In genomic region chr19:15225797-15226196, GRCh38 we compare ENCODE assay signal across 2 cellular contexts.
TF ChIP-seq lines count a peak whose summit lies in the region.

No MANE protein-coding gene starts in this region.

TF ChIP-seq in SK-N-SH, 30 proteins besides CTCF, POLR2A, EP300 and RAD21 (continued from another document):
- no peak for TF ChIP-seq USF2 (IDR thresholded peaks at IDR 0.05; ENCODE audit: borderline replicate concordance, low read depth, low read length)
- no peak for TF ChIP-seq FOSL2 (IDR thresholded peaks at IDR 0.05; ENCODE audit: borderline replicate concordance, low read depth)

TF ChIP-seq in SK-N-SH treated with all-trans-retinoic acid at 6 μM for 48 hours, 23 proteins besides CTCF, POLR2A, EP300 and RAD21:
- no peak for TF ChIP-seq TSHZ2 (CRISPR knock-in tag; IDR thresholded peaks at IDR 0.05)
- no peak for TF ChIP-seq ARNTL (CRISPR knock-in tag; IDR thresholded peaks at IDR 0.05; ENCODE audit: borderline replicate concordance, low read depth)
- no peak for TF ChIP-seq PATZ1 (CRISPR knock-in tag; IDR thresholded peaks at IDR 0.05; ENCODE audit: borderline replicate concordance)
- no peak for TF ChIP-seq TOX (CRISPR knock-in tag; IDR thresholded peaks at IDR 0.05; ENCODE audit: borderline replicate concordance)
- no peak for TF ChIP-seq ZNF70 (CRISPR knock-in tag; IDR thresholded peaks at IDR 0.05)
- no peak for TF ChIP-seq ZC3H10 (CRISPR knock-in tag; IDR thresholded peaks at IDR 0.05)
- TF ChIP-seq POU6F1 (CRISPR knock-in tag; IDR thresholded peaks at IDR 0.05; ENCODE audit: borderline replicate concordance, low read depth): no peak
- TF ChIP-seq ZNF8 (CRISPR knock-in tag; IDR thresholded peaks at IDR 0.05): no peak
- no peak for TF ChIP-seq ZNF565 (CRISPR knock-in tag; conservative IDR thresholded peaks at IDR 0.05; ENCODE audit: low read depth)
- no peak for TF ChIP-seq BACH2 (CRISPR knock-in tag; IDR thresholded peaks at IDR 0.05; ENCODE audit: borderline replicate concordance)
- TF ChIP-seq SNAI2 (CRISPR knock-in tag; IDR thresholded peaks at IDR 0.05): no peak
- no peak for TF ChIP-seq ZFP30 (CRISPR knock-in tag; IDR thresholded peaks at IDR 0.05)
- no peak for TF ChIP-seq CSRNP3 (CRISPR knock-in tag; IDR thresholded peaks at IDR 0.05)
- TF ChIP-seq GLIS3 (CRISPR knock-in tag; IDR thresholded peaks at IDR 0.05): no peak
- no peak for TF ChIP-seq OSR1 (CRISPR knock-in tag; IDR thresholded peaks at IDR 0.05)
TF ChIP-seq in SK-N-SH treated with all-trans-retinoic acid at 6 μM for 48 hours: peak in this region for 0.
